ENCODE assay signal across 8 cellular contexts in genomic region chr2:154452906-154453493, GRCh38.
A peak's percentile ranks its signal among the peaks of the same experiment; 100 is the strongest.
DNase-seq lines count a peak whose midpoint lies in the region; ATAC-seq and TF ChIP-seq lines count a peak whose summit lies in the region.

No MANE protein-coding gene starts in this region.

- H3K9me3 ChIP-seq in smooth muscle cell (replicated peaks; ENCODE audit: low read depth), result no peaks in the 10 kb centered on the region

- H2AFZ ChIP-seq in smooth muscle cell (ENCODE audit: low read depth), result no peak overlapping the region

- H3K9ac ChIP-seq in smooth muscle cell (ENCODE audit: low read depth), result no peak overlapping the region

- H3K4me3 ChIP-seq in choroid plexus epithelial cell (ENCODE audit: low read depth, low read length) (no peak overlapping the region), smooth muscle cell (no peak overlapping the region)

- H3F3A ChIP-seq in smooth muscle cell (ENCODE audit: low read depth), result no peaks in the 10 kb centered on the region

- H4K20me1 ChIP-seq in smooth muscle cell (ENCODE audit: low read depth), result no peaks in the 10 kb centered on the region

- no peaks in the 10 kb centered on the region for H3K36me3 ChIP-seq in smooth muscle cell (ENCODE audit: low read depth)

- ATAC-seq in GM21367 (IDR thresholded peaks at IDR 0.05; ENCODE audit: unreplicated experiment) (peak; percentile 58), HG03045 (IDR thresholded peaks at IDR 0.05; ENCODE audit: unreplicated experiment) (no peak)

- WGBS in smooth muscle cell (ENCODE audit: low lambda C conversion rate), result 68% methylated on average over 4 of the region's 4 CpGs

- DNase-seq in DMS53 (lab: John Stamatoyannopoulos, UW) (peak; percentile 63), NCI-H146 treated with DMSO at 0.1 percent for 48 hours (lab: John Stamatoyannopoulos, UW; ENCODE audit: unreplicated experiment) (peak; percentile 7), choroid plexus epithelial cell (ENCODE audit: low read depth) (peak; percentile 8), smooth muscle cell (lab: John Stamatoyannopoulos, UW; ENCODE audit: unreplicated experiment) (no peak), midbrain (lab: John Stamatoyannopoulos, UW) (no peak)
- DNase-seq in activated CD4-positive, alpha-beta T cell treated with anti-CD3 and anti-CD28 coated beads for 1 hour, result no peak

- H3K4me2 ChIP-seq in smooth muscle cell, result no peak overlapping the region

- TF ChIP-seq CTCF in choroid plexus epithelial cell (conservative IDR thresholded peaks at IDR 0.05; ENCODE audit: low read depth, low read length) (no peak), smooth muscle cell (IDR thresholded peaks at IDR 0.05; ENCODE audit: borderline replicate concordance, insufficient read depth, poor library complexity, severe bottlenecking) (peak; percentile 31)

- no peaks in the 10 kb centered on the region for H3K4me1 ChIP-seq in smooth muscle cell (ENCODE audit: low read depth)

- H3K27me3 ChIP-seq in smooth muscle cell (ENCODE audit: low read depth), result no peaks in the 10 kb centered on the region

- no peak overlapping the region for H3K27ac ChIP-seq in smooth muscle cell (ENCODE audit: low read depth)

- no peaks in the 10 kb centered on the region for H3K79me2 ChIP-seq in smooth muscle cell (ENCODE audit: low read depth)

Comparison
In these comparisons a context has a peak if more than half of its experiments do, and no peak if none do; other contexts are left out.
1. DNase-seq: peak in DMS53 (single experiment), NCI-H146 treated with DMSO at 0.1 percent for 48 hours (single experiment) and choroid plexus epithelial cell (single experiment); none in smooth muscle cell (single experiment), midbrain (single experiment) and activated CD4-positive, alpha-beta T cell treated with anti-CD3 and anti-CD28 coated beads for 1 hour (single experiment).